ENCODE assay signal across 10 cellular contexts in the genomic region with DNA sequence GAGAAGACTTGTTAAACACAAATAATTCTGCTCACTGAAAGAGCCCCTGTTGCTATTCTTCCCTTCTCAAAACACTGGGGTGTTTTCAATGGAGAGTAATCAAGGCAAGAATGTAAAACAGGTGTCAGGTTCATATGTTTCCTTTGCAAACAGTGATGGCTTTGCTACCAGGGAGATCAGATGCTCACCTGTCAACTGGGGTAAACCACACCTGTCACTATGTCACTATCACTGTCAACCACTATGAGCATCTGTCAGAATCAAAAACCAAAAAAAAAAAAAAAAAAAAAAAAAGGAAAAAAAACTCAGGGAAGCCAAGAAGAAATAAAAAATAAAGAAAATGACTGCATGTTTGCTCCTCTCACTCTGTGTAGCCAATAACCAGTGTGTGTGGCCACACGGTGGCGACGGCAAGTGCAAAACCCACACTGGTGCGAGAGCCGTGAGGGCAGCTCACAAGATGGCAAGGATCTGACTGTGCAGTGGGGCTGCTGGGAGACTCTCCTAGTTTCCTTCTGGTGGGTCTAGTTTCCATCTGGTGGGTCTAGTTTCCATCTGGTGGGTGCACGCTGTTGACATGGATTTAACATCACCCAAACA. TPM values are rescaled to one million over a fixed set of nuclear protein-coding genes. Genes with fewer than 3 reads are reported as not detected.
A peak's percentile ranks its signal among the peaks of the same experiment; 100 is the strongest.
DNase-seq lines count a peak whose midpoint lies in the region; ATAC-seq and TF ChIP-seq lines count a peak whose summit lies in the region.
"Had no signal": no experiment of that assay in that cellular context is flagged by ENCODE, and none has a peak within 500 bp of the region (broad histone marks: within the 10 kb centered on the region; RNA-seq: fewer than 3 reads in every experiment).

No MANE protein-coding gene starts in this region.

- no peaks in the 10 kb centered on the region for H3K4me1 ChIP-seq in MM.1S (ENCODE audit: low read length)
- peaks cover 10% of the 10 kb centered on the region for H3K4me1 ChIP-seq in right cardiac atrium (ENCODE audit: control insufficient read depth, insufficient read depth, low read length)

- peak; percentile 22; the same call in 1 of the 2 replicates for TF ChIP-seq CTCF in MM.1S (IDR thresholded peaks at IDR 0.05; ENCODE audit: low read length)

- H3K9me3 ChIP-seq in MM.1S (replicated peaks; ENCODE audit: insufficient read depth, low read length) (no peaks in the 10 kb centered on the region), right cardiac atrium (ENCODE audit: control insufficient read depth, low read length) (no peaks in the 10 kb centered on the region)

- H3K27ac Mint-ChIP-seq in activated T-helper 17 cell treated with anti-CD3 and anti-CD28 coated beads, Interleukin-2, amount 50 U/mL, for 72 hours, result peak overlapping the region; percentile 44
- no peak overlapping the region for H3K27ac Mint-ChIP-seq in stimulated activated naive CD8-positive, alpha-beta T cell treated with anti-CD3 and anti-CD28 coated beads, Interleukin-15, amount 100 ng/mL, for 72 hours

- H3K36me3 Mint-ChIP-seq in activated T-helper 17 cell treated with anti-CD3 and anti-CD28 coated beads, Interleukin-2, amount 50 U/mL, for 72 hours (ENCODE audit: low read depth), result peaks cover 96% of the 10 kb centered on the region

- DNase-seq in NCI-H1436 (lab: John Stamatoyannopoulos, UW) (peak; percentile 39), NCI-H1436 treated with DMSO at 0.1 percent for 48 hours (lab: John Stamatoyannopoulos, UW) (no peak), MM.1S (peak; percentile 14), right cardiac atrium (peak in 2 of 3 donors; percentile 74 to 83)
- DNase-seq in stimulated activated naive CD8-positive, alpha-beta T cell treated with anti-CD3 and anti-CD28 coated beads, Interleukin-15, amount 100 ng/mL, for 72 hours, result no peak
- no peak for DNase-seq in effector CD8-positive, alpha-beta T cell (lab: John Stamatoyannopoulos, UW)

- ATAC-seq in activated T-helper 17 cell treated with anti-CD3 and anti-CD28 coated beads, Interleukin-2, amount 50 U/mL, for 72 hours (replicated peaks), result peak; percentile 60
- peak; percentile 59 to 62 for ATAC-seq in right cardiac atrium
- ATAC-seq in stimulated activated naive CD8-positive, alpha-beta T cell treated with anti-CD3 and anti-CD28 coated beads, Interleukin-15, amount 100 ng/mL, for 72 hours, result peak; percentile 72
- no peak for ATAC-seq in HG02571 (IDR thresholded peaks at IDR 0.05; ENCODE audit: unreplicated experiment)

- H3K27me3 ChIP-seq in MM.1S (replicated peaks; ENCODE audit: insufficient read depth, low read length) (no peaks in the 10 kb centered on the region), right cardiac atrium (ENCODE audit: control insufficient read depth, insufficient read depth) (no peaks in the 10 kb centered on the region)

- peaks cover 99% of the 10 kb centered on the region for H3K79me2 ChIP-seq in MM.1S (ENCODE audit: low read length)

- WGBS in right cardiac atrium, result 46% methylated on average over 6 of the region's 6 CpGs

- H4K20me1 ChIP-seq in MM.1S (ENCODE audit: insufficient read depth, low read length), result peaks cover 69% of the 10 kb centered on the region

- no peak overlapping the region for H3K4me2 ChIP-seq in MM.1S (ENCODE audit: low read depth, low read length)

- peaks cover 22% of the 10 kb centered on the region for H3K4me1 Mint-ChIP-seq in activated T-helper 17 cell treated with anti-CD3 and anti-CD28 coated beads, Interleukin-2, amount 50 U/mL, for 72 hours
- peaks cover 27% of the 10 kb centered on the region for H3K4me1 Mint-ChIP-seq in stimulated activated naive CD8-positive, alpha-beta T cell treated with anti-CD3 and anti-CD28 coated beads, Interleukin-15, amount 100 ng/mL, for 72 hours

- H2AFZ ChIP-seq in MM.1S (ENCODE audit: low read length), result no peak overlapping the region

- no peaks in the 10 kb centered on the region for H3K27me3 Mint-ChIP-seq in activated T-helper 17 cell treated with anti-CD3 and anti-CD28 coated beads, Interleukin-2, amount 50 U/mL, for 72 hours
- H3K27me3 Mint-ChIP-seq in stimulated activated naive CD8-positive, alpha-beta T cell treated with anti-CD3 and anti-CD28 coated beads, Interleukin-15, amount 100 ng/mL, for 72 hours, result no peaks in the 10 kb centered on the region

- no peak overlapping the region for H3K9ac ChIP-seq in MM.1S (ENCODE audit: low read length)

- peaks cover 63% of the 10 kb centered on the region for H3K36me3 ChIP-seq in MM.1S (replicated peaks; ENCODE audit: insufficient read depth, low read length)

- H3K4me3 ChIP-seq in MM.1S (ENCODE audit: low read length), result no peak overlapping the region
- H3K4me3 ChIP-seq in right cardiac atrium (ENCODE audit: low read length), result no peak overlapping the region
- H3K4me3 ChIP-seq: skin epidermis had no signal

- H3K27ac ChIP-seq in MM.1S (ENCODE audit: low read length) (no peak overlapping the region), right cardiac atrium (ENCODE audit: low read length) (no peak overlapping the region)
- H3K27ac ChIP-seq: C4-2B had no signal

- H3K4me3 Mint-ChIP-seq in activated T-helper 17 cell treated with anti-CD3 and anti-CD28 coated beads, Interleukin-2, amount 50 U/mL, for 72 hours, result no peak overlapping the region
- H3K4me3 Mint-ChIP-seq in stimulated activated naive CD8-positive, alpha-beta T cell treated with anti-CD3 and anti-CD28 coated beads, Interleukin-15, amount 100 ng/mL, for 72 hours, result no peak overlapping the region

- H3K9me2 ChIP-seq in MM.1S (replicated peaks; ENCODE audit: insufficient read depth, low read length), result no peaks in the 10 kb centered on the region

- intact Hi-C loops in right cardiac atrium (cut with DNase I), result no loop called here

- H3K9me3 Mint-ChIP-seq in activated T-helper 17 cell treated with anti-CD3 and anti-CD28 coated beads, Interleukin-2, amount 50 U/mL, for 72 hours, result no peaks in the 10 kb centered on the region
- no peaks in the 10 kb centered on the region for H3K9me3 Mint-ChIP-seq in stimulated activated naive CD8-positive, alpha-beta T cell treated with anti-CD3 and anti-CD28 coated beads, Interleukin-15, amount 100 ng/mL, for 72 hours

- H3F3A ChIP-seq in MM.1S (ENCODE audit: insufficient read depth, low read length), result 0 out of 2 replicates have a peak, but pooled peaks cover 3% of the 10 kb centered on the region

RNA-seq across cellular contexts. Expression of a gene that starts 22.7 kb away (rescaled TPM):
- 100 to 1,000 TPM; 136 to 143 TPM for total RNA-seq in activated T-helper 17 cell treated with anti-CD3 and anti-CD28 coated beads, Interleukin-2, amount 50 U/mL, for 72 hours
- total RNA-seq in right cardiac atrium, result 100 to 1,000 TPM; 155 to 175 (median 168) TPM
- 52.2 TPM for polyA plus RNA-seq in right cardiac atrium

Comparison
In these comparisons a context has a peak if more than half of its experiments do, and no peak if none do; other contexts are left out.
1. DNase-seq: peak in NCI-H1436 (single experiment), MM.1S (single experiment) and right cardiac atrium (2 of 3); none in NCI-H1436 treated with DMSO at 0.1 percent for 48 hours (single experiment), stimulated activated naive CD8-positive, alpha-beta T cell treated with anti-CD3 and anti-CD28 coated beads, Interleukin-15, amount 100 ng/mL, for 72 hours (0 of 2) and effector CD8-positive, alpha-beta T cell (single experiment).